Comparison of ENCODE assay signal across 24 cellular contexts in genomic region chr17:68853439-68853838, GRCh38.
DNase-seq lines count a peak whose midpoint lies in the region; ATAC-seq and TF ChIP-seq lines count a peak whose summit lies in the region.
"Had no signal": no experiment of that assay in that cellular context is flagged by ENCODE, and none has a peak within 500 bp of the region (broad histone marks: within the 10 kb centered on the region; RNA-seq: fewer than 3 reads in every experiment).

No MANE protein-coding gene starts in this region.

- TF ChIP-seq EP300 in gastroesophageal sphincter (IDR thresholded peaks at IDR 0.05): no peak

- no peak for TF ChIP-seq POLR2A in gastroesophageal sphincter (IDR thresholded peaks at IDR 0.05)

- no peak for TF ChIP-seq CTCF in right atrium auricular region (IDR thresholded peaks at IDR 0.05)
- TF ChIP-seq CTCF in gastroesophageal sphincter (IDR thresholded peaks at IDR 0.05): no peak

- DNase-seq in Right ventricle myocardium superior (no peak), right atrium auricular region (ENCODE audit: low spot score) (no peak), RPMI7951 (ENCODE audit: low read depth) (peak; percentile 34), NCI-H524 treated with DMSO at 0.1 percent for 48 hours (lab: John Stamatoyannopoulos, UW) (no peak)
- DNase-seq: 8988T; AML-193; C1 segment of cervical spinal cord; CD8-positive, alpha-beta T cell; DND-41; GOT3; Kasumi-1; NCI-H1092 treated with DMSO at 0.1 percent for 48 hours; NCI-H1436 treated with DMSO at 0.1 percent for 48 hours; NCI-H1930; NCI-H2227 treated with DMSO at 0.1 percent for 48 hours; NCI-H510A; NCI-H774; NK-92 treated with Interleukin-12 subunit alpha and Interleukin-12 subunit beta, amount 100 ng/mL, for 24 hours had no signal

- peaks cover 0 to 3% of the 10 kb centered on the region in 2 donors for H3K9me3 ChIP-seq in right atrium auricular region
- H3K9me3 ChIP-seq in gastroesophageal sphincter: peaks cover 0 to 5% (median 0%) of the 10 kb centered on the region in 3 donors
- H3K9me3 ChIP-seq in skeletal muscle tissue (ENCODE audit: control insufficient read depth in 3 of 3, low read length in 3 of 3): no peaks in the 10 kb centered on the region
- H3K9me3 ChIP-seq: SJSA1 had no signal

- intact Hi-C loops in Right ventricle myocardium superior (cut with DNase I): no loop called here

- H3K4me3 ChIP-seq in right atrium auricular region (no peak overlapping the region), gastroesophageal sphincter (no peak overlapping the region), skeletal muscle tissue (ENCODE audit: low read length in 3 of 3) (no peak overlapping the region)
- H3K4me3 ChIP-seq: GM12878, SJSA1 had no signal

- peaks cover 0 to 15% of the 10 kb centered on the region in 2 donors for H3K4me1 ChIP-seq in right atrium auricular region
- no peaks in the 10 kb centered on the region for H3K4me1 ChIP-seq in gastroesophageal sphincter
- peaks cover 3 to 12% (median 5%) of the 10 kb centered on the region in 3 donors for H3K4me1 ChIP-seq in skeletal muscle tissue (ENCODE audit: control insufficient read depth in 3 of 3, insufficient read depth in 3 of 3, low read length in 3 of 3)
- H3K4me1 ChIP-seq: SJSA1 had no signal

- ATAC-seq in Right ventricle myocardium superior (ENCODE audit: poor library complexity) (peak; percentile 32), gastroesophageal sphincter (peak; percentile 19), GM19395 (IDR thresholded peaks at IDR 0.05; ENCODE audit: unreplicated experiment) (no peak)
- ATAC-seq: CD8-positive, alpha-beta T cell; GM12878; HCT116 had no signal

- no peaks in the 10 kb centered on the region for H3K36me3 ChIP-seq in right atrium auricular region
- H3K36me3 ChIP-seq in gastroesophageal sphincter: no peaks in the 10 kb centered on the region
- no peaks in the 10 kb centered on the region for H3K36me3 ChIP-seq in skeletal muscle tissue (ENCODE audit: control insufficient read depth in 3 of 3, insufficient read depth in 3 of 3, low read length in 3 of 3)
- H3K36me3 ChIP-seq: SJSA1 had no signal

- H3K27ac ChIP-seq in right atrium auricular region (no peak overlapping the region), gastroesophageal sphincter (no peak overlapping the region), skeletal muscle tissue (ENCODE audit: low read depth, low read length) (peak overlapping the region; percentile 36)
- H3K27ac ChIP-seq: SJSA1 had no signal

- H3K27me3 ChIP-seq in right atrium auricular region (no peaks in the 10 kb centered on the region), gastroesophageal sphincter (no peaks in the 10 kb centered on the region), skeletal muscle tissue (ENCODE audit: control insufficient read depth in 3 of 3, insufficient read depth in 3 of 3, low read length in 3 of 3) (no peaks in the 10 kb centered on the region)
- H3K27me3 ChIP-seq: SJSA1 had no signal

- no peak overlapping the region for H3K9ac ChIP-seq in skeletal muscle tissue (ENCODE audit: low read depth in 1 of 3, low read length in 3 of 3)

- 71 to 82% methylated on average over 1 to 4 of the region's 4 CpGs for WGBS in gastroesophageal sphincter (ENCODE audit: low coverage in 1 of 2), 2 donors
